18 cellular contexts compared by ENCODE assay signal in genomic region chr22:29009148-29009547, GRCh38. TPM values are rescaled to one million over a fixed set of nuclear protein-coding genes. Genes with fewer than 3 reads are reported as not detected.
DNase-seq lines count a peak whose midpoint lies in the region; ATAC-seq, FAIRE-seq and TF ChIP-seq lines count a peak whose summit lies in the region.
"Had no signal": no experiment of that assay in that cellular context is flagged by ENCODE, and none has a peak within 500 bp of the region (broad histone marks: within the 10 kb centered on the region; RNA-seq: fewer than 3 reads in every experiment).

No MANE protein-coding gene starts in this region.

- H3K4me1 Mint-ChIP-seq in chondrocyte (ENCODE audit: low read depth): peaks cover 49% of the 10 kb centered on the region
- H3K4me1 Mint-ChIP-seq: CD8-positive, alpha-beta memory T cell had no signal

- ATAC-seq in right cardiac atrium (peak; percentile 68 to 72), thoracic aorta (ENCODE audit: insufficient number of reproducible peaks, low FRiP score, low read depth) (no peak), GM21786 (IDR thresholded peaks at IDR 0.05; ENCODE audit: unreplicated experiment) (no peak)
- ATAC-seq: Panc1 had no signal

- FAIRE-seq in urothelium cell line (lab: Jason Lieb, UNC): no peak
- FAIRE-seq: H54 had no signal

- peak overlapping the region; percentile 60 for H3K27ac Mint-ChIP-seq in chondrocyte (ENCODE audit: unreplicated experiment)
- H3K27ac Mint-ChIP-seq: CD8-positive, alpha-beta memory T cell had no signal

- intact Hi-C loops in right cardiac atrium (cut with DNase I): no loop called here

- H3K4me3 ChIP-seq in right cardiac atrium (ENCODE audit: low read length) (no peak overlapping the region), thoracic aorta (no peak overlapping the region), SJCRH30 (no peak overlapping the region)
- H3K4me3 ChIP-seq: MG63 had no signal

- H3K36me3 ChIP-seq in thoracic aorta (no peaks in the 10 kb centered on the region), SJCRH30 (no peaks in the 10 kb centered on the region)
- H3K36me3 ChIP-seq: MG63 had no signal

- H3K27me3 ChIP-seq in right cardiac atrium (ENCODE audit: control insufficient read depth, insufficient read depth) (no peaks in the 10 kb centered on the region), thoracic aorta (replicated peaks; ENCODE audit: insufficient read depth) (no peaks in the 10 kb centered on the region), SJCRH30 (no peaks in the 10 kb centered on the region)
- H3K27me3 ChIP-seq: MG63 had no signal

- H3K27ac ChIP-seq in right cardiac atrium (ENCODE audit: low read length) (peak overlapping the region; percentile 79), thoracic aorta (peak overlapping the region; percentile 43 to 64), SJCRH30 (no peak overlapping the region)

- DNase-seq in amniotic epithelial cell (ENCODE audit: low read depth): peak; percentile 59
- DNase-seq in chondrocyte (ENCODE audit: low spot score): no peak
- no peak for DNase-seq in right cardiac atrium
- no peak for DNase-seq in thoracic aorta (ENCODE audit: low spot score)
- no peak for DNase-seq in urothelium cell line (ENCODE audit: low spot score)
- DNase-seq in SJCRH30: no peak
- DNase-seq: CD8-positive, alpha-beta memory T cell; GF-D8; MG63; NCI-H1105 treated with DMSO at 0.1 percent for 48 hours; NCI-H187; NCI-H446 treated with DMSO at 0.1 percent for 48 hours; NCI-H82; SHP77 had no signal

- no peaks in the 10 kb centered on the region for H3K9me3 ChIP-seq in right cardiac atrium (ENCODE audit: control insufficient read depth, low read length)
- H3K9me3 ChIP-seq in thoracic aorta: no peaks in the 10 kb centered on the region
- H3K9me3 ChIP-seq in SJCRH30 (replicated peaks): no peaks in the 10 kb centered on the region
- H3K9me3 ChIP-seq: MG63 had no signal

- H3K27me3 Mint-ChIP-seq in chondrocyte (ENCODE audit: low read depth): no peaks in the 10 kb centered on the region

- WGBS in right cardiac atrium: 59% methylated on average over 5 of the region's 5 CpGs

- H3K4me1 ChIP-seq in right cardiac atrium (ENCODE audit: control insufficient read depth, insufficient read depth, low read length): peaks cover 19% of the 10 kb centered on the region
- peaks cover 29 to 76% of the 10 kb centered on the region in 2 donors for H3K4me1 ChIP-seq in thoracic aorta (ENCODE audit: control insufficient read depth in 1 of 2, low read depth in 2 of 2)
- H3K4me1 ChIP-seq in SJCRH30: no peaks in the 10 kb centered on the region

- peak overlapping the region; percentile 20 for H3K4me3 Mint-ChIP-seq in chondrocyte (ENCODE audit: unreplicated experiment)
- H3K4me3 Mint-ChIP-seq: CD8-positive, alpha-beta memory T cell had no signal

- H3K9me3 Mint-ChIP-seq in chondrocyte (ENCODE audit: low read depth): no peaks in the 10 kb centered on the region
- H3K9me3 Mint-ChIP-seq: CD8-positive, alpha-beta memory T cell had no signal

- no peaks in the 10 kb centered on the region for H3K36me3 Mint-ChIP-seq in chondrocyte (ENCODE audit: low read depth)

- TF ChIP-seq CTCF in chondrocyte (IDR thresholded peaks at IDR 0.05) (no peak), thoracic aorta (IDR thresholded peaks at IDR 0.05) (no peak)

RNA-seq across cellular contexts. Expression of gene C22orf31, which starts 52.5 kb away (rescaled TPM):
- not detected in 3 replicates for total RNA-seq in chondrocyte
- total RNA-seq in right cardiac atrium: under 1 TPM in 2 of 4 donors, not detected in 2; 0.31 to 0.46 TPM
- 0.14 TPM for polyA plus RNA-seq in right cardiac atrium
- not detected for total RNA-seq in thoracic aorta
- not detected in 2 replicates for total RNA-seq in SJCRH30 (2014; rRNA removed; shearing (Covaris generic))
- total RNA-seq: CD8-positive, alpha-beta memory T cell had no signal
- polyA plus RNA-seq: BJ; CD8-positive, alpha-beta memory T cell had no signal

Comparison
In these comparisons a context has a peak if more than half of its experiments do, and no peak if none do; other contexts are left out.
1. ATAC-seq: peak in right cardiac atrium (2 of 2); none in thoracic aorta (single experiment) and GM21786 (single experiment).